Comparison of ENCODE assay signal across 1 cellular context in genomic region chr19:12788025-12788681, GRCh38.
TF ChIP-seq lines count a peak whose summit lies in the region.

No MANE protein-coding gene starts in this region.

TF ChIP-seq in GM12878, 131 proteins besides CTCF, POLR2A, EP300 and RAD21:
- no peak for TF ChIP-seq TAF1 (IDR thresholded peaks at IDR 0.05; ENCODE audit: borderline replicate concordance, low read depth, low read length)
- TF ChIP-seq MTA2 (IDR thresholded peaks at IDR 0.05; ENCODE audit: low read depth), result no peak
- no peak for TF ChIP-seq E2F4 (IDR thresholded peaks at IDR 0.05; ENCODE audit: low read depth, low read length)
- no peak for TF ChIP-seq RBBP5 (conservative IDR thresholded peaks at IDR 0.05)
- TF ChIP-seq PBX3 (IDR thresholded peaks at IDR 0.05; ENCODE audit: insufficient replicate concordance, low read depth, low read length), result no peak
- 0 out of 2 replicates have a peak, but pooled peaks have one; percentile 33 for TF ChIP-seq NKRF (conservative IDR thresholded peaks at IDR 0.05)
- no peak for TF ChIP-seq NBN (IDR thresholded peaks at IDR 0.05)
- TF ChIP-seq CBX3 (IDR thresholded peaks at IDR 0.05; ENCODE audit: borderline replicate concordance, low read depth), result no peak
- TF ChIP-seq ATF7 (IDR thresholded peaks at IDR 0.05; ENCODE audit: low read depth), result no peak
- peak; percentile 76; the same call in 1 of the 2 replicates for TF ChIP-seq LARP7 (IDR thresholded peaks at IDR 0.05)
- TF ChIP-seq SUZ12 (IDR thresholded peaks at IDR 0.05; ENCODE audit: unreplicated experiment), result no peak
- TF ChIP-seq HDAC6 (IDR thresholded peaks at IDR 0.05; ENCODE audit: unreplicated experiment), result no peak
- no peak for TF ChIP-seq MYC (IDR thresholded peaks at IDR 0.05; ENCODE audit: insufficient read depth, insufficient read length, insufficient replicate concordance, low read length, severe bottlenecking)
- no peak for TF ChIP-seq ZBED1 (IDR thresholded peaks at IDR 0.05; ENCODE audit: borderline replicate concordance)
- no peak for TF ChIP-seq CEBPB (IDR thresholded peaks at IDR 0.05; ENCODE audit: borderline replicate concordance in 1 of 2, low read depth in 2 of 2, low read length in 2 of 2)
- no peak for TF ChIP-seq BRCA1 (IDR thresholded peaks at IDR 0.05; ENCODE audit: low read depth, low read length)
- peak; percentile 29; the same call in 1 of the 2 replicates for TF ChIP-seq POLR2AphosphoS5 (IDR thresholded peaks at IDR 0.05; ENCODE audit: low read length)
- peak; percentile 15; the same call in 1 of the 2 replicates for TF ChIP-seq HDGF (IDR thresholded peaks at IDR 0.05)
- no peak for TF ChIP-seq IRF4 (IDR thresholded peaks at IDR 0.05; ENCODE audit: low read depth, low read length)
- TF ChIP-seq SMARCA5 (IDR thresholded peaks at IDR 0.05), result peak; percentile 83
- TF ChIP-seq CHD1 (IDR thresholded peaks at IDR 0.05; ENCODE audit: low read depth, low read length), result no peak
- TF ChIP-seq ZNF274 (IDR thresholded peaks at IDR 0.05; ENCODE audit: insufficient read depth, insufficient read length), result no peak
- TF ChIP-seq BCL11A (IDR thresholded peaks at IDR 0.05; ENCODE audit: low read depth, low read length), result no peak
